In genomic region chr4:105023668-105024055, GRCh38 we compare ENCODE assay signal across 39 cellular contexts.
"Had no signal": no experiment of that assay in that cellular context is flagged by ENCODE, and none has a peak within 500 bp of the region (broad histone marks: within the 10 kb centered on the region; RNA-seq: fewer than 3 reads in every experiment).

No MANE protein-coding gene starts in this region.

- H3K9me3 ChIP-seq: body of pancreas, MG63, SJSA1 had no signal

- H3K36me3 ChIP-seq: ascending aorta, MG63, Peyer's patch, SJSA1 had no signal

- H3K27ac ChIP-seq: ascending aorta, body of pancreas, Peyer's patch, SJSA1, VCaP had no signal

- DNase-seq: activated B cell treated with CpG ODN at 0.5 μM for 24 hours; activated CD4-positive, alpha-beta memory T cell treated with anti-CD3 and anti-CD28 coated beads for 36 hours; activated CD4-positive, alpha-beta T cell treated with anti-CD3 and anti-CD28 coated beads for 4 hours; activated CD4-positive, alpha-beta T cell treated with anti-CD3 and anti-CD28 coated beads, Interleukin-2, amount 50 U/mL, for 1 hour; activated CD4-positive, CD25-positive, alpha-beta regulatory T cell treated with anti-CD3 and anti-CD28 coated beads, Interleukin-2, amount 50 U/mL, for 72 hours; activated CD8-positive, alpha-beta memory T cell treated with anti-CD3 and anti-CD28 coated beads, Interleukin-2, amount 50 U/mL, for 4 hours; activated effector memory CD4-positive, alpha-beta T cell treated with anti-CD3 and anti-CD28 coated beads, Interleukin-2, amount 50 U/mL, for 16 hours; activated naive CD4-positive, alpha-beta T cell treated with Interleukin-2 at 50 U/mL for 16 hours; activated naive CD8-positive, alpha-beta T cell treated with anti-CD3 and anti-CD28 coated beads, Interleukin-2, amount 10 ng/mL, durations not matched to agents 7 days and 5 days; activated T-cell treated with anti-CD3 and anti-CD28 coated beads for 4 hours; activated T-cell treated with anti-CD3 and anti-CD28 coated beads, Interleukin-2, amount 50 U/mL, for 48 hours; amygdala; body of pancreas; central memory CD4-positive, alpha-beta T cell; Karpas-422; KBM-7; MG63; NCI-H1048; NCI-H1105 treated with DMSO at 0.1 percent for 48 hours; NCI-H1436; NCI-H1694; NCI-H1930; NCI-H2081 treated with DMSO at 0.1 percent for 48 hours; NCI-H345; NCI-H526; NCI-H748 treated with DMSO at 0.1 percent for 48 hours; NK-92 treated with Interleukin-12 subunit alpha and Interleukin-12 subunit beta, amount 100 ng/mL, for 24 hours; PC-3; Peyer's patch; RPMI8226; SHP77 treated with DMSO at 0.1 percent for 48 hours; SW 1271; T-helper 1 cell; T-helper 2 cell; T-helper 9 cell had no signal

- ATAC-seq: activated T-helper 17 cell treated with anti-CD3 and anti-CD28 coated beads, Interleukin-2, amount 50 U/mL, for 72 hours; body of pancreas had no signal

- H3K4me1 ChIP-seq: ascending aorta, body of pancreas, Peyer's patch, SJSA1 had no signal

- H3K4me3 ChIP-seq: ascending aorta, body of pancreas, MG63, Peyer's patch, SJSA1 had no signal

- H3K27me3 ChIP-seq: ascending aorta, body of pancreas, MG63, Peyer's patch, SJSA1 had no signal
